ENCODE assay signal across 21 cellular contexts in genomic region chr5:179278119-179278518, GRCh38.
DNase-seq lines count a peak whose midpoint lies in the region; TF ChIP-seq lines count a peak whose summit lies in the region.
"Had no signal": no experiment of that assay in that cellular context is flagged by ENCODE, and none has a peak within 500 bp of the region (broad histone marks: within the 10 kb centered on the region; RNA-seq: fewer than 3 reads in every experiment).

No MANE protein-coding gene starts in this region.

- in situ Hi-C loops in KBM-7 (cut with MboI; ENCODE audit: low pct_unique_long_range_greater_than_20kb, low sequenced_read_pairs): no loop called here

- no peak overlapping the region for H2AFZ ChIP-seq in fibroblast of lung (ENCODE audit: low read length)

- TF ChIP-seq CTCF in fibroblast of lung (conservative IDR thresholded peaks at IDR 0.05 in 1 of 2, IDR thresholded peaks at IDR 0.05 in 1 of 2; ENCODE audit: low read depth in 1 of 2, low read length in 2 of 2): no peak

- DNase-seq in NCI-H1694 treated with DMSO at 0.1 percent for 48 hours (lab: John Stamatoyannopoulos, UW) (peak; percentile 8), NCI-H1694 (lab: John Stamatoyannopoulos, UW) (no peak), KBM-7 (peak; percentile 35), fibroblast of lung (ENCODE audit: low read depth in 2 of 2) (no peak), cerebellar nuclear complex (lab: John Stamatoyannopoulos, UW) (no peak), NCI-H187 (lab: John Stamatoyannopoulos, UW) (no peak), RPMI8226 (no peak)
- DNase-seq: activated CD4-positive, alpha-beta memory T cell treated with anti-CD3 and anti-CD28 coated beads for 36 hours; activated CD4-positive, CD25-positive, alpha-beta regulatory T cell; activated effector memory CD4-positive, alpha-beta T cell treated with Interleukin-2 at 50 U/mL for 16 hours; activated naive CD8-positive, alpha-beta T cell treated with anti-CD3 and anti-CD28 coated beads, Interleukin-2, amount 50 U/mL, for 24 hours; C1 segment of cervical spinal cord; head of caudate nucleus; NCI-H1436 treated with DMSO at 0.1 percent for 48 hours; NCI-H69; spleen; stimulated activated CD4-positive, alpha-beta T cell treated with anti-CD3 and anti-CD28 coated beads, Interleukin-4, amount 100 ng/mL, for 1 hour; stimulated activated naive CD4-positive, alpha-beta T cell treated with Interleukin-2 at 50 U/mL for 16 hours; T1000 had no signal

- H3K9ac ChIP-seq in fibroblast of lung (ENCODE audit: insufficient read depth, low read length): no peak overlapping the region
- H3K9ac ChIP-seq in skeletal muscle tissue (ENCODE audit: low read depth in 1 of 3, low read length in 3 of 3): no peak overlapping the region

- peaks cover 21% of the 10 kb centered on the region for H3K79me2 ChIP-seq in fibroblast of lung (ENCODE audit: control insufficient read depth, insufficient read depth, low read length)

- no peaks in the 10 kb centered on the region for H4K20me1 ChIP-seq in fibroblast of lung (ENCODE audit: control insufficient read depth, extremely low read depth, insufficient read depth, low read length)

- H3K27me3 ChIP-seq in fibroblast of lung (ENCODE audit: control insufficient read depth, insufficient read depth, low read length) (no peaks in the 10 kb centered on the region), skeletal muscle tissue (ENCODE audit: control insufficient read depth in 3 of 3, insufficient read depth in 3 of 3, low read length in 3 of 3) (peaks cover 0 to 2% (median 0%) of the 10 kb centered on the region in 3 donors)
- H3K27me3 ChIP-seq: spleen, tibial nerve had no signal

- H3K4me3 ChIP-seq in fibroblast of lung (replicated peaks in 1 of 4; ENCODE audit: control extremely low read depth in 1 of 4, insufficient read depth in 1 of 4, low read depth in 3 of 4, low read length in 4 of 4) (no peak overlapping the region), skeletal muscle tissue (ENCODE audit: low read length in 3 of 3) (no peak overlapping the region)
- H3K4me3 ChIP-seq: spleen, tibial nerve had no signal

- H3K27ac ChIP-seq in fibroblast of lung (ENCODE audit: insufficient read depth, low read length) (peak overlapping the region; percentile 53), skeletal muscle tissue (ENCODE audit: low read depth, low read length) (peak overlapping the region; percentile 19)

- H3K36me3 ChIP-seq in fibroblast of lung (ENCODE audit: control insufficient read depth, insufficient read depth, low read length): no peaks in the 10 kb centered on the region
- no peaks in the 10 kb centered on the region for H3K36me3 ChIP-seq in skeletal muscle tissue (ENCODE audit: control insufficient read depth in 3 of 3, insufficient read depth in 3 of 3, low read length in 3 of 3)
- H3K36me3 ChIP-seq: spleen, tibial nerve had no signal

- peaks cover 49% of the 10 kb centered on the region for H3K4me1 ChIP-seq in fibroblast of lung (ENCODE audit: control insufficient read depth, extremely low read depth, insufficient read depth, low read length)
- H3K4me1 ChIP-seq in skeletal muscle tissue (ENCODE audit: control insufficient read depth in 3 of 3, insufficient read depth in 3 of 3, low read length in 3 of 3): peaks cover 35 to 37% (median 35%) of the 10 kb centered on the region in 3 donors

- no peak overlapping the region for H3K4me2 ChIP-seq in fibroblast of lung (ENCODE audit: extremely low read depth, insufficient read depth, low read length)

- H3K9me3 ChIP-seq in fibroblast of lung (ENCODE audit: control insufficient read depth, insufficient read depth, low read depth, low read length): no peaks in the 10 kb centered on the region
- no peaks in the 10 kb centered on the region for H3K9me3 ChIP-seq in skeletal muscle tissue (ENCODE audit: control insufficient read depth in 3 of 3, low read length in 3 of 3)
- H3K9me3 ChIP-seq: tibial nerve had no signal

Comparison
In these comparisons a context has a peak if more than half of its experiments do, and no peak if none do; other contexts are left out.
1. DNase-seq: peak in NCI-H1694 treated with DMSO at 0.1 percent for 48 hours (single experiment) and KBM-7 (single experiment); none in NCI-H1694 (single experiment), fibroblast of lung (0 of 2), cerebellar nuclear complex (0 of 2), NCI-H187 (0 of 2) and RPMI8226 (single experiment).